Comparison of ENCODE assay signal across 17 cellular contexts in the genomic region with DNA sequence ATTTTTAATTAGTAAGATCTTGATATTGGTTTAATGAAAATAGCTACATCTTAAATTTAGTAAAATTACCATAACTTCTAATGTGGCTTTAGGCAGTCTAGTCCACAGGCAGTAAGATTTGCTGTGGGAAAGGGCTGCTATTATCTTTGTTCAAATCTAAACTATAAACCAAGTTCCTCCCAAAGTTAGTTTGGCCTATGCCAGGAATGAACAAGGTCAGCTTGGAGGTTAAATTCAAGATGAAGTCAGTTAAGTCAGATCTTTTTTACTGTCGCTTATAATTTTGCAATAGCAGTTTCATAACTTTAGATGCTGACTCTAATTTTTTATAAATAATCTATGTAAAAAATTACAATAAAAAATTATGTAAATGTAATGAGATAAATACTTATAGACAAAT.
"Had no signal": no experiment of that assay in that cellular context is flagged by ENCODE, and none has a peak within 500 bp of the region (broad histone marks: within the 10 kb centered on the region; RNA-seq: fewer than 3 reads in every experiment).

No MANE protein-coding gene starts in this region.

- H3K4me3 ChIP-seq: coronary artery, gastroesophageal sphincter, hepatocyte, pancreas, smooth muscle cell, suprapubic skin, thyroid gland, uterus had no signal

- H2AFZ ChIP-seq: hepatocyte had no signal

- H3K9me3 ChIP-seq: gastroesophageal sphincter, pancreas, suprapubic skin, thyroid gland, uterus had no signal

- H3K4me2 ChIP-seq: hepatocyte, smooth muscle cell had no signal

- H3K27me3 ChIP-seq: gastroesophageal sphincter, hepatocyte, suprapubic skin, thyroid gland, uterus had no signal

- H3K4me1 ChIP-seq: gastroesophageal sphincter, pancreas, suprapubic skin, thyroid gland, uterus had no signal

- H3K36me3 ChIP-seq: gastroesophageal sphincter, pancreas, suprapubic skin, thyroid gland, uterus had no signal

- H3K27ac ChIP-seq: coronary artery, gastroesophageal sphincter, hepatocyte, pancreas, suprapubic skin, thyroid gland, uterus had no signal

- H3K79me2 ChIP-seq: hepatocyte had no signal

- DNase-seq: effector CD4-positive, alpha-beta T cell; endodermal cell; foreskin fibroblast; glutamatergic neuron; mammary epithelial cell; natural killer cell; pancreas; right cardiac atrium; stimulated activated CD4-positive, alpha-beta T cell treated with anti-CD3 and anti-CD28 coated beads, Interleukin-2, amount 100 ng/mL, for 48 hours; stimulated activated naive CD4-positive, alpha-beta T cell treated with Interleukin-2 at 50 U/mL for 16 hours; thyroid gland; uterus had no signal
